In genomic region chr2:124339709-124340108, GRCh38 we compare ENCODE assay signal across 14 cellular contexts.
DNase-seq lines count a peak whose midpoint lies in the region; ATAC-seq and TF ChIP-seq lines count a peak whose summit lies in the region.
"Had no signal": no experiment of that assay in that cellular context is flagged by ENCODE, and none has a peak within 500 bp of the region (broad histone marks: within the 10 kb centered on the region; RNA-seq: fewer than 3 reads in every experiment).

No MANE protein-coding gene starts in this region.

- H3K9me3 ChIP-seq in ascending aorta: no peaks in the 10 kb centered on the region
- H3K9me3 ChIP-seq: BLaER1, HAP-1 had no signal

- no peak overlapping the region for H3K4me3 ChIP-seq in ascending aorta
- H3K4me3 ChIP-seq: BLaER1, HAP-1 had no signal

- intact Hi-C loops in ascending aorta (cut with DNase I): no loop called here

- DNase-seq in COLO829 (ENCODE audit: low spot score) (peak; percentile 32), HT1080 (ENCODE audit: low read depth) (peak; percentile 46), amniotic epithelial cell (ENCODE audit: low read depth) (peak; percentile 80), kidney tubule cell (ENCODE audit: low spot score) (peak; percentile 13), ascending aorta (ENCODE audit: low spot score in 2 of 2) (no peak)
- no peak for DNase-seq in stimulated activated naive CD4-positive, alpha-beta T cell (lab: John Stamatoyannopoulos, UW)
- DNase-seq: 8988T; AML-193; CD8-positive, alpha-beta memory T cell; GOT3 had no signal

- no peaks in the 10 kb centered on the region for H3K4me1 ChIP-seq in ascending aorta
- H3K4me1 ChIP-seq: HAP-1 had no signal

- no peak for ATAC-seq in activated CD4-positive, CD25-positive, alpha-beta regulatory T cell treated with anti-CD3 and anti-CD28 coated beads, Interleukin-2, amount 50 U/mL, for 24 hours
- ATAC-seq: HepG2 had no signal

- no peaks in the 10 kb centered on the region for H3K36me3 ChIP-seq in ascending aorta
- H3K36me3 ChIP-seq: BLaER1, HAP-1 had no signal

- no peak overlapping the region for H3K27ac ChIP-seq in ascending aorta
- H3K27ac ChIP-seq: BLaER1 had no signal

- H3K27me3 ChIP-seq in ascending aorta: no peaks in the 10 kb centered on the region
- H3K27me3 ChIP-seq: BLaER1 had no signal

- no peak for TF ChIP-seq CTCF in ascending aorta (IDR thresholded peaks at IDR 0.05)

Comparison
In these comparisons a context has a peak if more than half of its experiments do, and no peak if none do; other contexts are left out.
1. DNase-seq: peak in COLO829 (single experiment), HT1080 (single experiment), amniotic epithelial cell (single experiment) and kidney tubule cell (single experiment); none in ascending aorta (0 of 2) and stimulated activated naive CD4-positive, alpha-beta T cell (0 of 6).